ENCODE assay signal across 8 cellular contexts in genomic region chr10:19930936-19931859, GRCh38.
DNase-seq lines count a peak whose midpoint lies in the region; ATAC-seq and TF ChIP-seq lines count a peak whose summit lies in the region.

No MANE protein-coding gene starts in this region.

- no peaks in the 10 kb centered on the region for H3K27me3 Mint-ChIP-seq in osteocyte (ENCODE audit: unreplicated experiment)

- H3K4me3 Mint-ChIP-seq in osteocyte (ENCODE audit: unreplicated experiment) = no peak overlapping the region

- no peaks in the 10 kb centered on the region for H3K9me3 Mint-ChIP-seq in osteocyte (ENCODE audit: unreplicated experiment)

- H3K4me3 ChIP-seq in fibroblast of mammary gland (ENCODE audit: control insufficient read depth, low read depth, low read length) = no peak overlapping the region

- no peaks in the 10 kb centered on the region for H3K36me3 Mint-ChIP-seq in osteocyte (ENCODE audit: unreplicated experiment)

- H3K27ac Mint-ChIP-seq in osteocyte (ENCODE audit: unreplicated experiment) = peak overlapping the region; percentile 60

- DNase-seq in COLO668 (lab: John Stamatoyannopoulos, UW; ENCODE audit: unreplicated experiment) = peak; percentile 44
- peak; percentile 43 for DNase-seq in NCI-H82 treated with DMSO at 0.1 percent for 48 hours (lab: John Stamatoyannopoulos, UW; ENCODE audit: unreplicated experiment)
- DNase-seq in fibroblast of mammary gland (ENCODE audit: low read depth) = peak; percentile 78
- DNase-seq in osteocyte (ENCODE audit: extremely low spot score, unreplicated experiment) = no peak
- DNase-seq in NCI-H128 (lab: John Stamatoyannopoulos, UW; ENCODE audit: unreplicated experiment) = no peak
- DNase-seq in effector CD4-positive, alpha-beta T cell = no peak
- DNase-seq in NOMO-1 (lab: John Stamatoyannopoulos, UW; ENCODE audit: unreplicated experiment in 2 of 2) = no peak

- TF ChIP-seq CTCF in fibroblast of mammary gland (conservative IDR thresholded peaks at IDR 0.05; ENCODE audit: control insufficient read depth, insufficient read depth, low read depth, low read length) = no peak
- TF ChIP-seq CTCF in osteocyte (IDR thresholded peaks at IDR 0.05) = no peak

- peaks cover 38% of the 10 kb centered on the region for H3K4me1 Mint-ChIP-seq in osteocyte (ENCODE audit: unreplicated experiment)

- ATAC-seq in HG03521 (IDR thresholded peaks at IDR 0.05; ENCODE audit: unreplicated experiment) = no peak

Comparison
In these comparisons a context has a peak if more than half of its experiments do, and no peak if none do; other contexts are left out.
1. DNase-seq: peak in COLO668 (single experiment), NCI-H82 treated with DMSO at 0.1 percent for 48 hours (single experiment) and fibroblast of mammary gland (single experiment); none in osteocyte (single experiment), NCI-H128 (single experiment), effector CD4-positive, alpha-beta T cell (single experiment) and NOMO-1 (0 of 2).